In genomic region chr22:46124383-46125144, GRCh38 we compare ENCODE assay signal across 1 cellular context.
TF ChIP-seq lines count a peak whose summit lies in the region.

No MANE protein-coding gene starts in this region.

TF ChIP-seq in H1, 55 proteins besides CTCF, POLR2A, EP300 and RAD21 (continued from another document):
- TF ChIP-seq CHD7 (IDR thresholded peaks at IDR 0.05; ENCODE audit: insufficient replicate concordance, low read length), result no peak
- TF ChIP-seq CBX8 (IDR thresholded peaks at IDR 0.05; ENCODE audit: borderline replicate concordance, low read depth, low read length), result no peak
- no peak for TF ChIP-seq CEBPB (IDR thresholded peaks at IDR 0.05; ENCODE audit: low read depth, low read length)
- no peak for TF ChIP-seq ZNF274 (IDR thresholded peaks at IDR 0.05; ENCODE audit: borderline replicate concordance, extremely low read depth, low read length)
- TF ChIP-seq CHD1 (IDR thresholded peaks at IDR 0.05; ENCODE audit: low read depth, low read length), result no peak
- no peak for TF ChIP-seq SIN3A (conservative IDR thresholded peaks at IDR 0.05 in 1 of 2, IDR thresholded peaks at IDR 0.05 in 1 of 2; ENCODE audit: low read depth in 1 of 2, low read length in 2 of 2)
- TF ChIP-seq MAX (IDR thresholded peaks at IDR 0.05), result no peak
- no peak for TF ChIP-seq HDAC6 (IDR thresholded peaks at IDR 0.05; ENCODE audit: low read depth, low read length)
- no peak for TF ChIP-seq KDM1A (IDR thresholded peaks at IDR 0.05; ENCODE audit: borderline replicate concordance, low read length)
- no peak for TF ChIP-seq JUN (IDR thresholded peaks at IDR 0.05; ENCODE audit: low read depth, low read length)
- no peak for TF ChIP-seq TEAD4 (IDR thresholded peaks at IDR 0.05; ENCODE audit: low read depth, low read length)
- TF ChIP-seq ATF3 (IDR thresholded peaks at IDR 0.05; ENCODE audit: insufficient read depth, low read depth, low read length), result no peak
- no peak for TF ChIP-seq USF2 (IDR thresholded peaks at IDR 0.05; ENCODE audit: low read length)
- no peak for TF ChIP-seq SP1 (IDR thresholded peaks at IDR 0.05; ENCODE audit: low read depth, low read length)
- no peak for TF ChIP-seq ASH2L (IDR thresholded peaks at IDR 0.05; ENCODE audit: low read length)
- TF ChIP-seq CBX5 (IDR thresholded peaks at IDR 0.05; ENCODE audit: low read depth, low read length), result no peak
